Comparison of ENCODE assay signal across 10 cellular contexts in the genomic region with DNA sequence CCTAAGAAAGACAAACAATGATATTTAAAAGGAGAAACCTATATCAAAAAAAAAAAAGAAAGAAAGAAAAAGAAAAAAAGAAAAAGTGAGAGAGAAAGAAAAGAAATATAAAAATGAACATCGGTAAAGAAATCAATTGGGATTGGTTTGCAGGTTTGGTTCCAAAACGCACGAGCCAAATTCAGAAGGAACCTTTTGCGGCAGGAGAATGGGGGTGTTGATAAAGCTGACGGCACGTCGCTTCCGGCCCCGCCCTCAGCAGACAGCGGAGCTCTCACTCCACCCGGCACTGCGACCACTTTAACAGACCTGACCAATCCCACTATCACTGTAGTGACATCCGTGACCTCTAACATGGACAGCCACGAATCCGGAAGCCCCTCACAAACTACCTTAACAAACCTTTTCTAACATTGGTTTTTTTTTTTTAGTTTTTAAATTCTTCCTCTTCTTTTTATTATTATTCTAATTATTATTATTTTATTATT. TPM values are rescaled to one million over a fixed set of nuclear protein-coding genes. Genes with fewer than 3 reads are reported as not detected.
A peak's percentile ranks its signal among the peaks of the same experiment; 100 is the strongest.
DNase-seq lines count a peak whose midpoint lies in the region; ATAC-seq and TF ChIP-seq lines count a peak whose summit lies in the region.
"Had no signal": no experiment of that assay in that cellular context is flagged by ENCODE, and none has a peak within 500 bp of the region (broad histone marks: within the 10 kb centered on the region; RNA-seq: fewer than 3 reads in every experiment).

No MANE protein-coding gene starts in this region.

- no peaks in the 10 kb centered on the region for H3K36me3 ChIP-seq in KMS-11 (ENCODE audit: insufficient read depth)
- H3K36me3 ChIP-seq in ovary, result no peaks in the 10 kb centered on the region
- H3K36me3 ChIP-seq: upper lobe of left lung had no signal

- H3K27ac ChIP-seq in KMS-11 (no peak overlapping the region), ovary (no peak overlapping the region)
- H3K27ac ChIP-seq: upper lobe of left lung had no signal

- no peak overlapping the region for H3K27ac Mint-ChIP-seq in T-helper 1 cell treated with Interleukin-12 subunit alpha and Interleukin-12 subunit beta and Interleukin-4 antibody, amounts not matched to agents 30 μg/mL and 1 μg/mL, for 36 hours
- H3K27ac Mint-ChIP-seq in progenitor cell of endocrine pancreas, result no peak overlapping the region

- no peaks in the 10 kb centered on the region for H3K9me3 Mint-ChIP-seq in T-helper 1 cell treated with Interleukin-12 subunit alpha and Interleukin-12 subunit beta and Interleukin-4 antibody, amounts not matched to agents 30 μg/mL and 1 μg/mL, for 36 hours
- no peaks in the 10 kb centered on the region for H3K9me3 Mint-ChIP-seq in progenitor cell of endocrine pancreas (ENCODE audit: low read depth)

- peak overlapping the region; percentile 5; the same call in 1 of the 2 replicates for H3K9ac ChIP-seq in KMS-11

- peaks cover 8% of the 10 kb centered on the region for H3K4me1 Mint-ChIP-seq in T-helper 1 cell treated with Interleukin-12 subunit alpha and Interleukin-12 subunit beta and Interleukin-4 antibody, amounts not matched to agents 30 μg/mL and 1 μg/mL, for 36 hours (ENCODE audit: low read depth)
- peaks cover 7% of the 10 kb centered on the region for H3K4me1 Mint-ChIP-seq in progenitor cell of endocrine pancreas (ENCODE audit: low read depth)

- TF ChIP-seq POLR2A in ovary (IDR thresholded peaks at IDR 0.05), result no peak

- H4K20me1 ChIP-seq in KMS-11 (ENCODE audit: insufficient read depth), result no peaks in the 10 kb centered on the region

- H3K4me3 Mint-ChIP-seq in T-helper 1 cell treated with Interleukin-12 subunit alpha and Interleukin-12 subunit beta and Interleukin-4 antibody, amounts not matched to agents 30 μg/mL and 1 μg/mL, for 36 hours, result peak overlapping the region; percentile 57
- peak overlapping the region; percentile 61 for H3K4me3 Mint-ChIP-seq in progenitor cell of endocrine pancreas (ENCODE audit: low read depth)

- peaks cover 80% of the 10 kb centered on the region for H3K27me3 Mint-ChIP-seq in T-helper 1 cell treated with Interleukin-12 subunit alpha and Interleukin-12 subunit beta and Interleukin-4 antibody, amounts not matched to agents 30 μg/mL and 1 μg/mL, for 36 hours (ENCODE audit: low read depth)
- H3K27me3 Mint-ChIP-seq in progenitor cell of endocrine pancreas, result peaks cover 49% of the 10 kb centered on the region

- H3K4me1 ChIP-seq in KMS-11 (ENCODE audit: low read depth, poor library complexity, severe bottlenecking) (peaks cover 3% of the 10 kb centered on the region), ovary (ENCODE audit: insufficient read depth) (no peaks in the 10 kb centered on the region)

- in situ Hi-C loops in astrocyte of the spinal cord (cut with HindIII; ENCODE audit: low sequenced_read_pairs), result no loop called here

- H3K4me3 ChIP-seq in KMS-11 (IDR thresholded peaks at IDR 0.05; ENCODE audit: insufficient read depth, low read depth, low read length), result no peak overlapping the region
- peak overlapping the region; percentile 40 for H3K4me3 ChIP-seq in astrocyte of the spinal cord (ENCODE audit: low read depth, low read length)
- no peak overlapping the region for H3K4me3 ChIP-seq in ovary
- H3K4me3 ChIP-seq: SK-N-MC, upper lobe of left lung had no signal

- peak overlapping the region; percentile 54 for H3K4me2 ChIP-seq in KMS-11

- no peak for TF ChIP-seq EP300 in ovary (IDR thresholded peaks at IDR 0.05)

- peak overlapping the region; percentile 57 for H2AFZ ChIP-seq in KMS-11 (ENCODE audit: low read depth)

- TF ChIP-seq CTCF in KMS-11 (conservative IDR thresholded peaks at IDR 0.05; ENCODE audit: low read depth, low read length), result no peak
- TF ChIP-seq CTCF in astrocyte of the spinal cord (IDR thresholded peaks at IDR 0.05; ENCODE audit: low read depth, low read length), result no peak
- no peak for TF ChIP-seq CTCF in progenitor cell of endocrine pancreas (IDR thresholded peaks at IDR 0.05; ENCODE audit: unreplicated experiment)
- TF ChIP-seq CTCF in ovary (IDR thresholded peaks at IDR 0.05), result no peak

- no peak for DNase-seq in T-helper 1 cell
- no peak for DNase-seq in astrocyte of the spinal cord (ENCODE audit: low read depth, low spot score)
- no peak for DNase-seq in progenitor cell of endocrine pancreas (ENCODE audit: low spot score, unreplicated experiment)
- no peak for DNase-seq in ovary
- DNase-seq in NCI-H187 (lab: John Stamatoyannopoulos, UW), result no peak

- H3K36me3 Mint-ChIP-seq in T-helper 1 cell treated with Interleukin-12 subunit alpha and Interleukin-12 subunit beta and Interleukin-4 antibody, amounts not matched to agents 30 μg/mL and 1 μg/mL, for 36 hours (ENCODE audit: low read depth), result no peaks in the 10 kb centered on the region
- H3K36me3 Mint-ChIP-seq in progenitor cell of endocrine pancreas (ENCODE audit: insufficient read depth), result no peaks in the 10 kb centered on the region

- intact Hi-C loops in ovary (cut with DNase I), result loop anchor here in 1 of 4 donors (10.0 kb wide), 1 partner anchor 744 kb away; no protein-coding TSS in a partner anchor

- H3K79me2 ChIP-seq in KMS-11 (ENCODE audit: insufficient read depth, low read depth), result no peaks in the 10 kb centered on the region

- no peak for ATAC-seq in HG02973 (IDR thresholded peaks at IDR 0.05; ENCODE audit: unreplicated experiment)

- H3K27me3 ChIP-seq in KMS-11 (ENCODE audit: insufficient read depth, low read depth) (no peaks in the 10 kb centered on the region), ovary (no peaks in the 10 kb centered on the region)

- H3K9me3 ChIP-seq in ovary, result no peaks in the 10 kb centered on the region
- H3K9me3 ChIP-seq: upper lobe of left lung had no signal

- 59 to 71% (median 70%) methylated on average over 15 of the region's 15 CpGs for WGBS in ovary, 3 donors

RNA-seq across cellular contexts. Expression of gene LHX9, which starts 11.7 kb away (rescaled TPM):
- total RNA-seq in progenitor cell of endocrine pancreas (not detected in 2 replicates), ovary (10 to 100 TPM in 5 of 7 donors, 1 to 10 TPM in 2; 6.2 to 15.9 (median 10.9) TPM)
- polyA plus RNA-seq in ovary, result 10 to 100 TPM in 1 of 2 donors, 1 to 10 TPM in 1; 9.1 to 13.2 TPM

RNA-seq across cellular contexts. Expression of gene C1orf53, which starts 26.5 kb away (rescaled TPM):
- 4.0 and 4.3 TPM in 2 replicates for total RNA-seq in progenitor cell of endocrine pancreas
- total RNA-seq in ovary, result 1 to 10 TPM; 1.9 to 5.4 (median 4.6) TPM
- 1 to 10 TPM; 6.7 to 7.5 TPM for polyA plus RNA-seq in ovary
